In the genomic region with DNA sequence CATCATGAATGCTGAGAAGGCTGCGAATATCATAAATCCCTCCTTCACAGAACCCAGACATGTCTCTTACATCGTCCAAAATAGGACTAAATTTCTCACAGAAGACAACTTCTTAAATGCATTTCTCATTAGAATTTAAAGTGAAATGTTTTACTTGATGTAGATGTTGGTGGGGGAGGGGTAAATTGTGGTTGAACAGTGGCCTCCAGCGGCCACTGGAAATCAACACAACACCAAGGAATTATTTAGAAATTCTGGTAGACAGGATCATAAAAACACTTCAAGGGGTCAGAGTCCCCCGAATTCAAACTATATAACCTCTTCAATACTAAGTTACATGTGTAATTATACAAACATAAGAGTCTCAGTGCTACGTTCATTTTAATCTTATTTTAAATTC, we compare ENCODE assay signal across 9 cellular contexts.
DNase-seq lines count a peak whose midpoint lies in the region; ATAC-seq and TF ChIP-seq lines count a peak whose summit lies in the region.
"Had no signal": no experiment of that assay in that cellular context is flagged by ENCODE, and none has a peak within 500 bp of the region (broad histone marks: within the 10 kb centered on the region; RNA-seq: fewer than 3 reads in every experiment).

No MANE protein-coding gene starts in this region.

- no peaks in the 10 kb centered on the region for H3K36me3 Mint-ChIP-seq in CD14-positive monocyte
- H3K36me3 Mint-ChIP-seq in naive thymus-derived CD4-positive, alpha-beta T cell: no peaks in the 10 kb centered on the region
- H3K36me3 Mint-ChIP-seq: naive B cell had no signal

- no peaks in the 10 kb centered on the region for H3K9me3 Mint-ChIP-seq in CD14-positive monocyte
- peaks cover 0 to 2% (median 0%) of the 10 kb centered on the region in 11 donors for H3K9me3 Mint-ChIP-seq in naive thymus-derived CD4-positive, alpha-beta T cell
- H3K9me3 Mint-ChIP-seq: naive B cell had no signal

- H3K4me1 ChIP-seq in thyroid gland: no peaks in the 10 kb centered on the region
- H3K4me1 ChIP-seq in naive thymus-derived CD4-positive, alpha-beta T cell (ENCODE audit: control insufficient read depth in 2 of 2, insufficient read depth in 2 of 2, low read length in 2 of 2): no peaks in the 10 kb centered on the region

- peak; percentile 16 for TF ChIP-seq CTCF in CD14-positive monocyte (IDR thresholded peaks at IDR 0.05)
- TF ChIP-seq CTCF in thyroid gland (IDR thresholded peaks at IDR 0.05): peak in 4 of 6 experiments; percentile 18 to 52 (median 38)

- no peak for TF ChIP-seq POLR2A in thyroid gland (IDR thresholded peaks at IDR 0.05)

- 26 to 28% methylated on average over 5 of the region's 5 CpGs for WGBS in thyroid gland, 2 donors

- CTCF ChIA-PET in naive thymus-derived CD4-positive, alpha-beta T cell (lab: Charles Lee): no interaction called here

- intact Hi-C loops in CD14-positive monocyte (cut with micrococcal nuclease) (no loop called here), head of caudate nucleus (cut with DNase I) (no loop called here), thyroid gland (cut with DNase I) (no loop called here)
- intact Hi-C loops in naive thymus-derived CD4-positive, alpha-beta T cell (cut with micrococcal nuclease): no loop called here

- no peak overlapping the region for H3K4me3 Mint-ChIP-seq in CD14-positive monocyte
- H3K4me3 Mint-ChIP-seq in naive thymus-derived CD4-positive, alpha-beta T cell: no peak overlapping the region
- H3K4me3 Mint-ChIP-seq: naive B cell had no signal

- peaks cover 0 to 4% (median 0%) of the 10 kb centered on the region in 3 donors for H3K27me3 Mint-ChIP-seq in CD14-positive monocyte (ENCODE audit: low read depth in 3 of 3)
- H3K27me3 Mint-ChIP-seq in naive thymus-derived CD4-positive, alpha-beta T cell: peaks cover 0 to 5% (median 3%) of the 10 kb centered on the region in 5 donors
- H3K27me3 Mint-ChIP-seq: naive B cell had no signal

- no peaks in the 10 kb centered on the region for H3K9me3 ChIP-seq in thyroid gland
- H3K9me3 ChIP-seq in naive thymus-derived CD4-positive, alpha-beta T cell (ENCODE audit: control insufficient read depth in 2 of 3, low read length in 3 of 3): no peaks in the 10 kb centered on the region

- DNase-seq in CD14-positive monocyte (ENCODE audit: low spot score) (no peak), HuH-7 (ENCODE audit: low spot score) (peak; percentile 22), SW480 (ENCODE audit: low spot score) (peak; percentile 47), head of caudate nucleus (peak in 30 of 42 donors; percentile 5 to 66 (median 22)), thyroid gland (peak; percentile 5 to 29)
- DNase-seq in naive thymus-derived CD4-positive, alpha-beta T cell: no peak
- DNase-seq in activated CD4-positive, alpha-beta T cell treated with anti-CD3 and anti-CD28 coated beads, Interleukin-2, amount 50 U/mL, for 1 hour: no peak
- DNase-seq: naive B cell had no signal

- no peak overlapping the region for H3K4me3 ChIP-seq in thyroid gland (replicated peaks in 1 of 3)
- H3K4me3 ChIP-seq in naive thymus-derived CD4-positive, alpha-beta T cell (ENCODE audit: low read length): no peak overlapping the region

- no peaks in the 10 kb centered on the region for H3K36me3 ChIP-seq in thyroid gland
- no peaks in the 10 kb centered on the region for H3K36me3 ChIP-seq in naive thymus-derived CD4-positive, alpha-beta T cell (ENCODE audit: control insufficient read depth in 2 of 3, insufficient read depth in 3 of 3, low read length in 3 of 3)

- no peak overlapping the region for H3K27ac Mint-ChIP-seq in CD14-positive monocyte
- no peak overlapping the region for H3K27ac Mint-ChIP-seq in naive thymus-derived CD4-positive, alpha-beta T cell

- peak; percentile 71 for ATAC-seq in GM18907 (IDR thresholded peaks at IDR 0.05; ENCODE audit: unreplicated experiment)
- ATAC-seq in naive thymus-derived CD4-positive, alpha-beta T cell: no peak

- POLR2A ChIA-PET in naive thymus-derived CD4-positive, alpha-beta T cell (lab: Charles Lee): no interaction called here

- no peaks in the 10 kb centered on the region for H3K27me3 ChIP-seq in thyroid gland
- no peaks in the 10 kb centered on the region for H3K27me3 ChIP-seq in naive thymus-derived CD4-positive, alpha-beta T cell (ENCODE audit: control insufficient read depth in 2 of 2, insufficient read depth in 2 of 2, low read length in 2 of 2)

- H3K27ac ChIP-seq in thyroid gland: no peak overlapping the region
- H3K27ac ChIP-seq in naive thymus-derived CD4-positive, alpha-beta T cell (ENCODE audit: low read depth, low read length): no peak overlapping the region

- no peaks in the 10 kb centered on the region for H3K4me1 Mint-ChIP-seq in CD14-positive monocyte
- no peaks in the 10 kb centered on the region for H3K4me1 Mint-ChIP-seq in naive thymus-derived CD4-positive, alpha-beta T cell
- H3K4me1 Mint-ChIP-seq: naive B cell had no signal

Comparison
In these comparisons a context has a peak if more than half of its experiments do, and no peak if none do; other contexts are left out.
1. DNase-seq: peak in HuH-7 (single experiment), SW480 (single experiment), head of caudate nucleus (30 of 42) and thyroid gland (2 of 2); none in CD14-positive monocyte (single experiment), naive thymus-derived CD4-positive, alpha-beta T cell (0 of 9) and activated CD4-positive, alpha-beta T cell treated with anti-CD3 and anti-CD28 coated beads, Interleukin-2, amount 50 U/mL, for 1 hour (single experiment).